10 cellular contexts compared by ENCODE assay signal in the genomic region with DNA sequence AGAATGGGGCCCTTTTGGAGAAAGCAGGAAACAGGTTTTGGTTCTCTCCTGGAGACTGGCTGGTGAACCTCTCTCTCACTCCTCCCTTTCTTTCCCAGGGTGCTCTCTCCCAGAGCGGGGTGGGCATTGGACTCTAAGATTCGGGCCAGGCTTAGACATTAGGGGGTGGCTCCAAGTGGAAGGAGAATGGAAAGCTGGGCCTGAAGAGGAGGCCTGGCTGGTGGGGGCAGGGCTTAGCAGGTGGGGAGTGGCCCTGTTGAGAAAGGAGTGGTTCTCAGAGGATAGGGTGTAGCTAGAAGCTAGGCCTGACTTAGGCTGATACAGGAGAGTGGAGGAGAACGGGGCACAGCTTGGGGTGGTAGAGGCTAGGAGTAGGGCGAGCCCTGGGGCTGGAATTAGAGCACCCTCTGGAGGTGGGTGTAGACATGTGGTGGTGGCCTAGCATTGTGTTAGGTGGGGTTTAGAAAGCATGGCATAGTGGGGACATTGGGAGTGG. TPM values are rescaled to one million over a fixed set of nuclear protein-coding genes. Genes with fewer than 3 reads are reported as not detected.
A peak's percentile ranks its signal among the peaks of the same experiment; 100 is the strongest.
DNase-seq lines count a peak whose midpoint lies in the region; ATAC-seq and TF ChIP-seq lines count a peak whose summit lies in the region.
"Had no signal": no experiment of that assay in that cellular context is flagged by ENCODE, and none has a peak within 500 bp of the region (broad histone marks: within the 10 kb centered on the region; RNA-seq: fewer than 3 reads in every experiment).

No MANE protein-coding gene starts in this region.

- peak overlapping the region; percentile 73 for H3K27ac ChIP-seq in psoas muscle

- no peaks in the 10 kb centered on the region for H3K27me3 ChIP-seq in psoas muscle (ENCODE audit: insufficient read depth in 3 of 3, low read length in 2 of 3)

- intact Hi-C loops in psoas muscle (cut with DNase I): no loop called here

- TF ChIP-seq CTCF in GM12874 (IDR thresholded peaks at IDR 0.05; ENCODE audit: insufficient read depth, low read depth, low read length): 0 out of 2 replicates have a peak, but pooled peaks have one; percentile 17
- TF ChIP-seq CTCF in epithelial cell of esophagus (IDR thresholded peaks at IDR 0.05; ENCODE audit: insufficient read depth, low read depth, low read length, missing control alignments): no peak
- TF ChIP-seq CTCF in psoas muscle (IDR thresholded peaks at IDR 0.05): peak; percentile 21

- peaks cover 3 to 34% of the 10 kb centered on the region in 2 donors for H3K36me3 ChIP-seq in psoas muscle (ENCODE audit: insufficient read depth in 1 of 2, low read depth in 1 of 2)

- WGBS in psoas muscle, 3 donors: 63 to 85% (median 76%) methylated on average over 4 of the region's 4 CpGs

- DNase-seq in RPMI7951 (ENCODE audit: low read depth) (peak; percentile 25), epithelial cell of esophagus (ENCODE audit: low read depth) (peak; percentile 64), psoas muscle (no peak), DMS153 treated with DMSO at 0.1 percent for 48 hours (lab: John Stamatoyannopoulos, UW; ENCODE audit: unreplicated experiment) (no peak)
- DNase-seq: NCI-H2171 treated with DMSO at 0.1 percent for 48 hours; stimulated activated CD4-positive, alpha-beta T cell treated with anti-CD3 and anti-CD28 coated beads, Interleukin-15, amount 100 ng/mL, for 24 hours had no signal

- no peak overlapping the region for H3K4me3 ChIP-seq in epithelial cell of esophagus (ENCODE audit: low read length)
- H3K4me3 ChIP-seq in psoas muscle: no peak overlapping the region

- no peaks in the 10 kb centered on the region for H3K4me1 ChIP-seq in psoas muscle

- peak; percentile 62 to 85 (median 68) for ATAC-seq in psoas muscle
- no peak for ATAC-seq in HG02798 (IDR thresholded peaks at IDR 0.05; ENCODE audit: poor library complexity, unreplicated experiment)
- no peak for ATAC-seq in HG02623 (IDR thresholded peaks at IDR 0.05; ENCODE audit: unreplicated experiment)
- no peak for ATAC-seq in HG02884 (IDR thresholded peaks at IDR 0.05; ENCODE audit: unreplicated experiment)

- H3K9me3 ChIP-seq in psoas muscle: no peaks in the 10 kb centered on the region

RNA-seq across cellular contexts. Expression of a gene that starts 5.7 kb away (rescaled TPM):
- 333 and 417 TPM in 2 replicates for total RNA-seq in RPMI7951 (2014; rRNA removed; shearing (Covaris generic))
- 10 to 100 TPM; 17.8 to 80.7 (median 74.0) TPM for total RNA-seq in psoas muscle
- 100 to 1,000 TPM in 2 of 3 donors, 10 to 100 TPM in 1; 76.5 to 320 (median 113) TPM for polyA plus RNA-seq in psoas muscle

RNA-seq across cellular contexts. Expression of a gene that starts 8.8 kb away (rescaled TPM):
- total RNA-seq in RPMI7951 (2014; rRNA removed; shearing (Covaris generic)): 7.2 and 8.7 TPM in 2 replicates
- total RNA-seq in psoas muscle: 10 to 100 TPM; 14.1 to 17.6 (median 16.3) TPM
- 10 to 100 TPM in 2 of 3 donors, 1 to 10 TPM in 1; 7.5 to 23.6 (median 18.1) TPM for polyA plus RNA-seq in psoas muscle

RNA-seq across cellular contexts. Expression of a gene that starts 14.8 kb away (rescaled TPM):
- total RNA-seq in RPMI7951 (2014; rRNA removed; shearing (Covaris generic)): 1.9 and 2.4 TPM in 2 replicates
- total RNA-seq in psoas muscle: 1 to 10 TPM; 2.9 to 3.7 (median 3.5) TPM
- polyA plus RNA-seq in psoas muscle: 1 to 10 TPM; 5.2 to 8.0 (median 5.3) TPM

RNA-seq across cellular contexts. Expression of a gene that starts 22.6 kb away (rescaled TPM):
- total RNA-seq in RPMI7951 (2014; rRNA removed; shearing (Covaris generic)): 0.36 and 0.59 TPM in 2 replicates
- 1 to 10 TPM in 2 of 4 donors, under 1 TPM in 2; 0.37 to 1.2 (median 0.83) TPM for total RNA-seq in psoas muscle
- 1 to 10 TPM in 2 of 3 donors, under 1 TPM in 1; 0.76 to 1.6 (median 1.4) TPM for polyA plus RNA-seq in psoas muscle

RNA-seq across cellular contexts. Expression of a gene that starts 53.9 kb away (rescaled TPM):
- 39.6 and 47.1 TPM in 2 replicates for total RNA-seq in RPMI7951 (2014; rRNA removed; shearing (Covaris generic))
- 10 to 100 TPM; 26.7 to 28.8 (median 27.7) TPM for total RNA-seq in psoas muscle
- 10 to 100 TPM; 25.9 to 29.4 (median 26.9) TPM for polyA plus RNA-seq in psoas muscle

Comparison
In these comparisons a context has a peak if more than half of its experiments do, and no peak if none do; other contexts are left out.
1. DNase-seq: peak in RPMI7951 (single experiment) and epithelial cell of esophagus (single experiment); none in psoas muscle (0 of 2) and DMS153 treated with DMSO at 0.1 percent for 48 hours (single experiment).
2. ATAC-seq: peak in psoas muscle (4 of 4); none in HG02798 (single experiment), HG02623 (single experiment) and HG02884 (single experiment).